Comparison of ENCODE assay signal across 8 cellular contexts in the genomic region with DNA sequence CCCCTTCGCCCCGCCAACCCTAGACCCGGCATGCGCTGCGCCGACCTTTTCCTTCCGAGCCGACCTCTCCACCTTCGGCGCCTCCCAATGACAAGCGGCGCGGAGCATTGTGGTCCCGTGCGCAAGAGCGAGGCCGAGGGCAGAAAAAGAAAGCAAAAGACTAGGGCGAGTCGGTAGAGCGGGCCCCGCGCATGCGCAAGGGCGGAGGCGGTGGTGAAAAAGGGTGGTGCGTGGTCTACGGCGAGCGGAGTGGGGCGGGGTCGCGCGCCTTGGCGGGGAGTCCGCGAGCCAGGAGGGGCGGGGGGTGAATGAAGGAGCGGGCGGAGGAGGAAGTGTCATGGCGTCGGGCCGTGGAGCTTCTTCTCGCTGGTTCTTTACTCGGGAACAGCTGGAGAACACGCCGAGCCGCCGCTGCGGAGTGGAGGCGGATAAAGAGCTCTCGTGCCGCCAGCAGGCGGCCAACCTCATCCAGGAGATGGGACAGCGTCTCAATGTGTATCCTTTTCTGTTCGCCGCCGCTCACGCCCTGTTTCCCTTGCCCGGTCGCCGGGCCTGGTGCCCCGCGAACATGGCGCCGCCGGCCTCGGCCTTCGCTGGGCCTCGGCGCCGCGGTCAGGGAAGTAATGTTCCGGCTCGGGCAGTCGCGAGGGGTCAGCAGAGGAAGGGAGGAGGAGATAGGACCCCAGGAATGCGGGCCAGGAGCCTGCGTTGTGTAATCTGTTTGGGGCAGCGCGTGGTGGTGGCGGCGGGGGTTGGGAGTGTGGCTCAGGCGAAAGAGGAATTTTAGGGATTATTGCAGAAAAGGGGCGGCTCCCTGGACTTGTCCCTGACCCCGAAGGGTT. TPM values are rescaled to one million over a fixed set of nuclear protein-coding genes. Genes with fewer than 3 reads are reported as not detected.
DNase-seq lines count a peak whose midpoint lies in the region; ATAC-seq, FAIRE-seq and TF ChIP-seq lines count a peak whose summit lies in the region.

TSS of gene CCNT2 (plus strand) at position 305 of the 842 bp plus-strand sequence. CDS start at position 338, 33 bp downstream.

- peak within 1 kb of the TSS; percentile 88; the same call in 1 of the 2 replicates for H2AFZ ChIP-seq in H1 (ENCODE audit: low read length)

- POLR2A ChIA-PET in H1 (lab: Charles Lee; ENCODE audit: partially characterized antibody): interaction anchor here (0.6 to 2.2 kb wide), 13 partner anchors 9 to 744 kb away, joined by 3 to 10 read pairs (median 4); partner anchors contain the start of genes R3HDM1, TMEM163 and ZRANB3

- peaks cover 30% of the 10 kb centered on the region for H3K4me1 Mint-ChIP-seq in activated CD8-positive, alpha-beta memory T cell treated with anti-CD3 and anti-CD28 coated beads, Interleukin-2, amount 10 ng/mL, durations not matched to agents 7 days and 5 days
- peaks cover 9% of the 10 kb centered on the region for H3K4me1 Mint-ChIP-seq in memory B cell

- H3K4ac ChIP-seq in H1 (replicated peaks; ENCODE audit: insufficient read length, low read depth, low read length): peak within 1 kb of the TSS; percentile 95

- TF ChIP-seq POLR2A in H1 (IDR thresholded peaks at IDR 0.05; ENCODE audit: control extremely low read depth in 1 of 2, low read depth in 2 of 2, low read length in 2 of 2): peak; percentile 53 to 81

- peak; percentile 75 for ATAC-seq in GM21381 (IDR thresholded peaks at IDR 0.05; ENCODE audit: unreplicated experiment)
- peak; percentile 88 for ATAC-seq in activated CD8-positive, alpha-beta memory T cell treated with anti-CD3 and anti-CD28 coated beads, Interleukin-2, amount 10 ng/mL, durations not matched to agents 7 days and 5 days
- ATAC-seq in memory B cell (ENCODE audit: low read depth): peak; percentile 78

- no peak for TF ChIP-seq CTCF in H1 (IDR thresholded peaks at IDR 0.05; ENCODE audit: control extremely low read depth in 1 of 3, insufficient read depth in 1 of 3, low read depth in 1 of 3, low read length in 3 of 3)

- H3K14ac ChIP-seq in H1 (ENCODE audit: insufficient read length): no peak within 1 kb of the TSS

- H3K4me2 ChIP-seq in H1 (ENCODE audit: insufficient read depth in 1 of 2, low read depth in 2 of 2, low read length in 2 of 2): peak within 1 kb of the TSS; percentile 79

- peaks cover 24% of the 10 kb centered on the region for H3K36me3 Mint-ChIP-seq in activated CD8-positive, alpha-beta memory T cell treated with anti-CD3 and anti-CD28 coated beads, Interleukin-2, amount 10 ng/mL, durations not matched to agents 7 days and 5 days
- peaks cover 1% of the 10 kb centered on the region for H3K36me3 Mint-ChIP-seq in memory B cell

- H3K4me3 ChIP-seq in NT2/D1 (ENCODE audit: insufficient read length, low read depth): peak within 1 kb of the TSS; percentile 99
- peak within 1 kb of the TSS; percentile 79 to 99 (median 99) for H3K4me3 ChIP-seq in H1 (ENCODE audit: extremely low read depth in 1 of 4, insufficient read depth in 2 of 4, low read depth in 3 of 4, low read length in 4 of 4)

- H3K9ac ChIP-seq in NT2/D1 (ENCODE audit: insufficient read length, low read depth): peak within 1 kb of the TSS; percentile 100
- peak within 1 kb of the TSS; percentile 98 to 100 (median 99) for H3K9ac ChIP-seq in H1 (replicated peaks in 1 of 4; ENCODE audit: extremely low read depth in 1 of 4, low read depth in 3 of 4, low read length in 3 of 4)

- CTCF ChIA-PET in activated CD8-positive, alpha-beta memory T cell treated with anti-CD3 and anti-CD28 coated beads, Interleukin-2, amount 10 ng/mL, durations not matched to agents 7 days and 5 days (lab: Charles Lee): interaction anchor here (0.6 to 1.6 kb wide), 2 partner anchors 466 to 878 kb away, joined by 3 read pairs; no protein-coding TSS in a partner anchor
- CTCF ChIA-PET in H1 (lab: Charles Lee; ENCODE audit: partially characterized antibody): no interaction called here

- H4K91ac ChIP-seq in H1 (replicated peaks; ENCODE audit: insufficient read length, low read length): peak within 1 kb of the TSS; percentile 84

- H3K79me2 ChIP-seq in H1 (ENCODE audit: control insufficient read depth in 1 of 2, insufficient read depth in 2 of 2, low read length in 2 of 2): peaks cover 26 to 51% of the 10 kb centered on the region in 2 experiments

- peaks cover 2 to 6% of the 10 kb centered on the region in 2 experiments for H4K20me1 ChIP-seq in H1 (replicated peaks in 1 of 2; ENCODE audit: control insufficient read depth in 1 of 2, insufficient read depth in 2 of 2, low read length in 2 of 2)

- H2AK5ac ChIP-seq in H1 (ENCODE audit: low read depth, low read length): no peak within 1 kb of the TSS

- H3K27ac Mint-ChIP-seq in activated CD8-positive, alpha-beta memory T cell treated with anti-CD3 and anti-CD28 coated beads, Interleukin-2, amount 10 ng/mL, durations not matched to agents 7 days and 5 days: peak within 1 kb of the TSS; percentile 98
- H3K27ac Mint-ChIP-seq in memory B cell: peak within 1 kb of the TSS; percentile 94

- no peak within 1 kb of the TSS for H2BK15ac ChIP-seq in H1 (ENCODE audit: low read length)

- H3K36me3 ChIP-seq in NT2/D1 (ENCODE audit: insufficient read depth, insufficient read length, low read length): peaks cover 32% of the 10 kb centered on the region
- no peaks in the 10 kb centered on the region; a peak in 2 of 8 replicates for H3K36me3 ChIP-seq in H1 (ENCODE audit: control insufficient read depth in 2 of 4, insufficient read depth in 4 of 4, low read length in 3 of 4)

- no peak for TF ChIP-seq RAD21 in H1 (IDR thresholded peaks at IDR 0.05 in 1 of 2, conservative IDR thresholded peaks at IDR 0.05 in 1 of 2; ENCODE audit: low read depth in 2 of 2, low read length in 2 of 2)

- no peak within 1 kb of the TSS for H3K23ac ChIP-seq in H1 (ENCODE audit: insufficient read length)

- H3K4me1 ChIP-seq in NT2/D1 (ENCODE audit: insufficient read depth, insufficient read length): no peaks in the 10 kb centered on the region
- H3K4me1 ChIP-seq in H1 (replicated peaks in 1 of 4; ENCODE audit: control insufficient read depth in 3 of 4, insufficient read depth in 4 of 4, low read length in 3 of 4): peaks cover 0 to 5% (median 1%) of the 10 kb centered on the region in 4 experiments; a peak in 2 of 7 replicates

- H3K56ac ChIP-seq in H1 (replicated peaks; ENCODE audit: insufficient read length, low read depth, low read length): peak within 1 kb of the TSS; percentile 94

- H3K9me3 ChIP-seq in NT2/D1 (ENCODE audit: insufficient read depth, low read length) (no peaks in the 10 kb centered on the region), H1 (ENCODE audit: insufficient read depth in 2 of 2, low read depth in 1 of 2, low read length in 1 of 2) (no peaks in the 10 kb centered on the region)

- H2BK5ac ChIP-seq in H1 (ENCODE audit: low read depth, low read length): peak within 1 kb of the TSS; percentile 98

- H2BK12ac ChIP-seq in H1 (ENCODE audit: low read depth, low read length): peak within 1 kb of the TSS; percentile 60; the same call in 1 of the 2 replicates

- H4K5ac ChIP-seq in H1 (ENCODE audit: insufficient read length, low read depth, low read length): peak within 1 kb of the TSS; percentile 93

- 2% methylated on average over 69 of the region's 85 CpGs; no CpG with 5 or more reads in 1 of the 2 experiments for WGBS in H1 (ENCODE audit: extremely low coverage in 1 of 2, insufficient coverage in 1 of 2, insufficient read length in 1 of 2, insufficient replicate concordance in 2 of 2, low coverage in 1 of 2, low lambda C conversion rate in 2 of 2, missing lambda C conversion rate in 1 of 2), 2 experiments

- peak within 1 kb of the TSS; percentile 97 for H3K18ac ChIP-seq in H1 (ENCODE audit: extremely low read depth, low read length)

- peaks cover 5% of the 10 kb centered on the region for H3K27me3 Mint-ChIP-seq in activated CD8-positive, alpha-beta memory T cell treated with anti-CD3 and anti-CD28 coated beads, Interleukin-2, amount 10 ng/mL, durations not matched to agents 7 days and 5 days
- no peaks in the 10 kb centered on the region for H3K27me3 Mint-ChIP-seq in memory B cell

- peaks cover 2% of the 10 kb centered on the region for H3K9me3 Mint-ChIP-seq in activated CD8-positive, alpha-beta memory T cell treated with anti-CD3 and anti-CD28 coated beads, Interleukin-2, amount 10 ng/mL, durations not matched to agents 7 days and 5 days (ENCODE audit: low read depth)
- H3K9me3 Mint-ChIP-seq in memory B cell: no peaks in the 10 kb centered on the region

- no peaks in the 10 kb centered on the region; the same call in 1 of the 2 replicates for H3K23me2 ChIP-seq in H1 (ENCODE audit: low read depth, low read length)

- FAIRE-seq in H1 (lab: Jason Lieb, UNC): no peak

- peak within 1 kb of the TSS; percentile 99 for H4K8ac ChIP-seq in H1 (ENCODE audit: extremely low read depth, insufficient read depth, low read length)

- no peak within 1 kb of the TSS for H2BK20ac ChIP-seq in H1 (ENCODE audit: low read length)

- DNase-seq in COLO829 (ENCODE audit: low spot score) (peak; percentile 98), HUDEP-2 (lab: John Stamatoyannopoulos, UW; ENCODE audit: unreplicated experiment in 76 of 76) (peak; percentile 71 to 99 (median 97)), NT2/D1 (ENCODE audit: low read depth, low spot score) (peak; percentile 97), H1 (ENCODE audit: low read depth in 1 of 2, low spot score in 2 of 2) (peak; percentile 97 to 99), memory B cell (ENCODE audit: low spot score in 2 of 2) (peak; percentile 97 to 100)
- peak; percentile 99 for DNase-seq in activated CD8-positive, alpha-beta memory T cell treated with anti-CD3 and anti-CD28 coated beads, Interleukin-2, amount 10 ng/mL, durations not matched to agents 7 days and 5 days
- peak; percentile 100 for DNase-seq in stimulated activated CD8-positive, alpha-beta memory T cell treated with anti-CD3 and anti-CD28 coated beads, Interleukin-12 subunit alpha, Interleukin-12 subunit beta, amount 100 ng/mL, for 24 hours (ENCODE audit: extremely low read depth)

- H3K79me1 ChIP-seq in H1 (ENCODE audit: low read depth, low read length): no peaks in the 10 kb centered on the region

- no peak within 1 kb of the TSS for H2BK120ac ChIP-seq in H1 (replicated peaks; ENCODE audit: low read depth, low read length)

- TF ChIP-seq EP300 in H1 (IDR thresholded peaks at IDR 0.05; ENCODE audit: borderline replicate concordance in 1 of 2, low read depth in 2 of 2, low read length in 2 of 2): no peak

- H3K27me3 ChIP-seq in NT2/D1 (ENCODE audit: insufficient read depth, insufficient read length) (no peaks in the 10 kb centered on the region), H1 (replicated peaks in 1 of 4; ENCODE audit: control insufficient read depth in 3 of 4, extremely low read depth in 1 of 4, insufficient read depth in 3 of 4, low read length in 3 of 4) (no peaks in the 10 kb centered on the region)

- peak within 1 kb of the TSS; percentile 94 for H3K4me3 Mint-ChIP-seq in activated CD8-positive, alpha-beta memory T cell treated with anti-CD3 and anti-CD28 coated beads, Interleukin-2, amount 10 ng/mL, durations not matched to agents 7 days and 5 days
- H3K4me3 Mint-ChIP-seq in memory B cell: peak within 1 kb of the TSS; percentile 84

- peak within 1 kb of the TSS; percentile 99 for H3K27ac ChIP-seq in H1 (ENCODE audit: low read depth, low read length)

RNA-seq across cellular contexts. Expression of gene CCNT2, which starts in this region (rescaled TPM):
- 10 to 100 TPM; 41.1 to 48.8 TPM for total RNA-seq in activated CD8-positive, alpha-beta memory T cell treated with anti-CD3 and anti-CD28 coated beads, Interleukin-2, amount 10 ng/mL, durations not matched to agents 7 days and 5 days
- 38.3 and 39.7 TPM in 2 replicates for total RNA-seq in H1 (2021; fragmentation: NEBNext Ultra II Directional; extraction: Animal tissue kit (Norgen Biotek cat#: 25700))
- polyA plus RNA-seq in H1 (2011; rRNA removed): 13.0 and 17.7 TPM in 2 replicates
- 14.2 TPM for polyA plus RNA-seq in H1 (2011; cell fraction: cytosol; rRNA removed)
- polyA plus RNA-seq in H1 (2011; cell fraction: nucleus; rRNA removed): 22.4 TPM
- 16.5 to 22.7 TPM (median 20.5 TPM) in 4 replicates for polyA plus RNA-seq in H1 (2012, experiment 1 of 2)
- polyA plus RNA-seq in H1 (2012, experiment 2 of 2): 1.2 TPM
- polyA plus RNA-seq in H1 (2013, experiment 1 of 2): 24.8 TPM
- 23.8 TPM for polyA plus RNA-seq in H1 (2013, experiment 2 of 2)
- polyA minus RNA-seq in H1 (2011; rRNA and poly(A)+ RNA removed): 34.3 and 61.4 TPM in 2 replicates
- polyA minus RNA-seq in H1 (2011; cell fraction: cytosol; rRNA and poly(A)+ RNA removed): 29.1 TPM
- 68.9 TPM for polyA minus RNA-seq in H1 (2011; cell fraction: nucleus; rRNA and poly(A)+ RNA removed)

Comparison
In these comparisons a context has a peak if more than half of its experiments do, and no peak if none do; other contexts are left out.
1. Peak in every context shown above with its lines: DNase-seq, ATAC-seq, H3K4me3 ChIP-seq and H3K27ac ChIP-seq.